12 cellular contexts compared by ENCODE assay signal in the genomic region with DNA sequence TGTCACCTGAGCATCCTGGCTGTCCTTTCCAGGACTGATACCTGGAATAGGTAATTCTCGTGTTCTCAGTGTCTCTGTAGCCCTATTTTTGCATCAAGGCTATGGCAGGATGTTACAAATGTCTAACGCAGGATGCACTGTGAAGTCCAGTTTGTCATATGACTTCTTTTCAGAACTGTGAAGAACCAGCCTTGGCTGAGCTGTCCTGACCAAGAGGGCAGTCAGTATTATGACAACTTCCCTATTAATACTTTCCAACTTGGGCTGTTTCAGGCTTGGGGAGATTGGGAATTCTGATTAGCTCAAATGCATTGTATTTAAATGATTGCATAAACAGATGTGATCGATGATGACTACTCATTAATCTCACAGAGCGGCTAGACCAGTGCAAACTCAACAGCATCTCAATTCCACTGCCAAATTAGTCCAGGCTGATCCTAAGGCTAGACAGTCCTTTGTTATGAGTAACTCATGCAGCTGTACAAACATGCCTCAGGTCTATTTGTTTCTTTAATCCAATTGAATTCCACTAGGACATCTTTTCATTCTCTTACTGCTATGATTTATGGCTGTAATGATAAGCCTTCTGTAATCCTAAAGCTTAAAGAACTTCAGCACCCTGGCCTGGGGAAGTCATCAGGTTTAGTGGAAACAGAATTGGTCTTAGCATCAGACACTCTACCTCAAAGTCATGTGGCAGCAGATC.
DNase-seq lines count a peak whose midpoint lies in the region; ATAC-seq and TF ChIP-seq lines count a peak whose summit lies in the region.
"Had no signal": no experiment of that assay in that cellular context is flagged by ENCODE, and none has a peak within 500 bp of the region (broad histone marks: within the 10 kb centered on the region; RNA-seq: fewer than 3 reads in every experiment).

No MANE protein-coding gene starts in this region.

- intact Hi-C loops in aorta (cut with DNase I), result no loop called here

- DNase-seq in AG04449 (ENCODE audit: low read depth, low spot score) (peak; percentile 40), HS-27A (ENCODE audit: low read depth) (peak; percentile 69), RPMI7951 (ENCODE audit: low read depth) (peak; percentile 88), fibroblast of pulmonary artery (ENCODE audit: low read depth) (peak; percentile 62), AG08395 (ENCODE audit: low spot score) (no peak), inferior parietal cortex (ENCODE audit: extremely low spot score) (no peak), aorta (no peak)
- DNase-seq: effector CD4-positive, alpha-beta T cell; T-helper 1 cell had no signal

- H3K4me1 ChIP-seq in aorta (ENCODE audit: control insufficient read depth in 1 of 2, insufficient read depth in 2 of 2, low read length in 2 of 2), result no peaks in the 10 kb centered on the region
- H3K4me1 ChIP-seq: BLaER1 treated with 17β-estradiol and CSF1 and Interleukin-3, amounts not matched to agents 10 nM and 100 nM had no signal

- no peaks in the 10 kb centered on the region for H3K27me3 ChIP-seq in aorta (ENCODE audit: control insufficient read depth in 1 of 2, insufficient read depth in 2 of 2, low read length in 1 of 2)
- H3K27me3 ChIP-seq: BLaER1 treated with 17β-estradiol and CSF1 and Interleukin-3, amounts not matched to agents 10 nM and 100 nM had no signal

- POLR2A ChIA-PET in AG04449 (lab: Yijun Ruan, JAX), result interaction anchor here (0.7 to 1.2 kb wide), 3 partner anchors 11 to 153 kb away, joined by 3 to 7 read pairs (median 3); no protein-coding TSS in a partner anchor

- no peak for ATAC-seq in GM18511 (IDR thresholded peaks at IDR 0.05; ENCODE audit: unreplicated experiment)
- ATAC-seq in aorta (ENCODE audit: low FRiP score), result no peak
- ATAC-seq: sciatic nerve had no signal

- H3K27ac ChIP-seq in aorta (ENCODE audit: low read depth in 1 of 2, low read length in 2 of 2), result no peak overlapping the region
- H3K27ac ChIP-seq: BLaER1 treated with 17β-estradiol and CSF1 and Interleukin-3, amounts not matched to agents 10 nM and 100 nM had no signal

- no peaks in the 10 kb centered on the region for H3K36me3 ChIP-seq in aorta (ENCODE audit: control insufficient read depth in 1 of 2, insufficient read depth in 2 of 2, low read length in 1 of 2)
- H3K36me3 ChIP-seq: BLaER1 treated with 17β-estradiol and CSF1 and Interleukin-3, amounts not matched to agents 10 nM and 100 nM had no signal

- WGBS in aorta, 2 donors, result 61 to 64% methylated on average over 4 of the region's 4 CpGs

- TF ChIP-seq CTCF in AG04449 (IDR thresholded peaks at IDR 0.05; ENCODE audit: insufficient read depth, low read length, missing control alignments), result no peak
- TF ChIP-seq CTCF in fibroblast of pulmonary artery (IDR thresholded peaks at IDR 0.05; ENCODE audit: low read length, missing control alignments), result no peak

- H3K9me3 ChIP-seq in aorta (ENCODE audit: control insufficient read depth, low read length), result no peaks in the 10 kb centered on the region
- H3K9me3 ChIP-seq: BLaER1 treated with 17β-estradiol and CSF1 and Interleukin-3, amounts not matched to agents 10 nM and 100 nM had no signal

- H3K4me3 ChIP-seq in AG04449 (ENCODE audit: low read depth, low read length) (no peak overlapping the region), fibroblast of pulmonary artery (replicated peaks; ENCODE audit: low read depth, low read length) (no peak overlapping the region), aorta (ENCODE audit: low read length in 2 of 2) (no peak overlapping the region)
- H3K4me3 ChIP-seq: BLaER1 treated with 17β-estradiol and CSF1 and Interleukin-3, amounts not matched to agents 10 nM and 100 nM had no signal

- CTCF ChIA-PET in AG04449 (lab: Yijun Ruan, JAX), result interaction anchor here (1.2 to 2.0 kb wide), 5 partner anchors 11 to 490 kb away, joined by 3 to 6 read pairs (median 4); no protein-coding TSS in a partner anchor

Comparison
In these comparisons a context has a peak if more than half of its experiments do, and no peak if none do; other contexts are left out.
1. DNase-seq: peak in AG04449 (single experiment), HS-27A (single experiment), RPMI7951 (single experiment) and fibroblast of pulmonary artery (single experiment); none in AG08395 (single experiment), inferior parietal cortex (single experiment) and aorta (0 of 2).